In the genomic region with DNA sequence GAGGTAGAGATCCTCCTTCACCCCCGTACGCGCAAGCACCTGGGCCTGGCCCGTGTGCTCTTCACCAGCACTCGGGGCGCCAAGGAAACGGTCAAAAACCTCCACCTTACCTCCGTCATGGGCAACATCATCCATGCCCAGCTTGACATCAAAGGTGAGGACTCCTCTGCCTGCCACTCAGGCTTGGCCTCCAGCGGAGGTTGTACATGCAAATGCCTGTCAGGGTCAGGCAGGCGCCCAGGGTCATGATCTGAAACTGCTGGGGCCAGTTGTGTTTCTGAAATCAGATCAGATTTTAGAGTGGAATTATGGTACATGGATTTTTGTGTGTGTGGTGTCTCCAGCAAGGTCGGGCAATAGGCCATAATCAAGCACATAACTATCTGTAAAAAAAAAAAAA, we compare ENCODE assay signal across 2 cellular contexts.
TF ChIP-seq lines count a peak whose summit lies in the region.

No MANE protein-coding gene starts in this region.

TF ChIP-seq in H1, 55 proteins besides CTCF, POLR2A, EP300 and RAD21:
- TF ChIP-seq POLR2AphosphoS5 (IDR thresholded peaks at IDR 0.05; ENCODE audit: low read depth, low read length): no peak
- no peak for TF ChIP-seq TAF1 (IDR thresholded peaks at IDR 0.05; ENCODE audit: low read depth, low read length)
- TF ChIP-seq BACH1 (IDR thresholded peaks at IDR 0.05; ENCODE audit: low read length): no peak
- TF ChIP-seq TBP (IDR thresholded peaks at IDR 0.05; ENCODE audit: low read depth, low read length): no peak
- no peak for TF ChIP-seq TCF12 (IDR thresholded peaks at IDR 0.05; ENCODE audit: low read depth, low read length)

TF ChIP-seq in SK-N-SH, 30 proteins besides CTCF, POLR2A, EP300 and RAD21:
- TF ChIP-seq MXI1 (IDR thresholded peaks at IDR 0.05; ENCODE audit: low read depth, low read length): no peak
- no peak for TF ChIP-seq EZH2phosphoT487 (IDR thresholded peaks at IDR 0.05; ENCODE audit: borderline replicate concordance, low read depth)
- TF ChIP-seq JUND (IDR thresholded peaks at IDR 0.05): no peak
- TF ChIP-seq, protein P1, sequence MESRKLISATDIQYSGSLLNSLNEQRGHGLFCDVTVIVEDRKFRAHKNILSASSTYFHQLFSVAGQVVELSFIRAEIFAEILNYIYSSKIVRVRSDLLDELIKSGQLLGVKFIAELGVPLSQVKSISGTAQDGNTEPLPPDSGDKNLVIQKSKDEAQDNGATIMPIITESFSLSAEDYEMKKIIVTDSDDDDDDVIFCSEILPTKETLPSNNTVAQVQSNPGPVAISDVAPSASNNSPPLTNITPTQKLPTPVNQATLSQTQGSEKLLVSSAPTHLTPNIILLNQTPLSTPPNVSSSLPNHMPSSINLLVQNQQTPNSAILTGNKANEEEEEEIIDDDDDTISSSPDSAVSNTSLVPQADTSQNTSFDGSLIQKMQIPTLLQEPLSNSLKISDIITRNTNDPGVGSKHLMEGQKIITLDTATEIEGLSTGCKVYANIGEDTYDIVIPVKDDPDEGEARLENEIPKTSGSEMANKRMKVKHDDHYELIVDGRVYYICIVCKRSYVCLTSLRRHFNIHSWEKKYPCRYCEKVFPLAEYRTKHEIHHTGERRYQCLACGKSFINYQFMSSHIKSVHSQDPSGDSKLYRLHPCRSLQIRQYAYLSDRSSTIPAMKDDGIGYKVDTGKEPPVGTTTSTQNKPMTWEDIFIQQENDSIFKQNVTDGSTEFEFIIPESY (IDR thresholded peaks at IDR 0.05; ENCODE audit: borderline replicate concordance, low read depth): no peak
- TF ChIP-seq, protein P2, sequence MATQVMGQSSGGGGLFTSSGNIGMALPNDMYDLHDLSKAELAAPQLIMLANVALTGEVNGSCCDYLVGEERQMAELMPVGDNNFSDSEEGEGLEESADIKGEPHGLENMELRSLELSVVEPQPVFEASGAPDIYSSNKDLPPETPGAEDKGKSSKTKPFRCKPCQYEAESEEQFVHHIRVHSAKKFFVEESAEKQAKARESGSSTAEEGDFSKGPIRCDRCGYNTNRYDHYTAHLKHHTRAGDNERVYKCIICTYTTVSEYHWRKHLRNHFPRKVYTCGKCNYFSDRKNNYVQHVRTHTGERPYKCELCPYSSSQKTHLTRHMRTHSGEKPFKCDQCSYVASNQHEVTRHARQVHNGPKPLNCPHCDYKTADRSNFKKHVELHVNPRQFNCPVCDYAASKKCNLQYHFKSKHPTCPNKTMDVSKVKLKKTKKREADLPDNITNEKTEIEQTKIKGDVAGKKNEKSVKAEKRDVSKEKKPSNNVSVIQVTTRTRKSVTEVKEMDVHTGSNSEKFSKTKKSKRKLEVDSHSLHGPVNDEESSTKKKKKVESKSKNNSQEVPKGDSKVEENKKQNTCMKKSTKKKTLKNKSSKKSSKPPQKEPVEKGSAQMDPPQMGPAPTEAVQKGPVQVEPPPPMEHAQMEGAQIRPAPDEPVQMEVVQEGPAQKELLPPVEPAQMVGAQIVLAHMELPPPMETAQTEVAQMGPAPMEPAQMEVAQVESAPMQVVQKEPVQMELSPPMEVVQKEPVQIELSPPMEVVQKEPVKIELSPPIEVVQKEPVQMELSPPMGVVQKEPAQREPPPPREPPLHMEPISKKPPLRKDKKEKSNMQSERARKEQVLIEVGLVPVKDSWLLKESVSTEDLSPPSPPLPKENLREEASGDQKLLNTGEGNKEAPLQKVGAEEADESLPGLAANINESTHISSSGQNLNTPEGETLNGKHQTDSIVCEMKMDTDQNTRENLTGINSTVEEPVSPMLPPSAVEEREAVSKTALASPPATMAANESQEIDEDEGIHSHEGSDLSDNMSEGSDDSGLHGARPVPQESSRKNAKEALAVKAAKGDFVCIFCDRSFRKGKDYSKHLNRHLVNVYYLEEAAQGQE (IDR thresholded peaks at IDR 0.05; ENCODE audit: low read depth, low read length): no peak
- TF ChIP-seq USF1 (IDR thresholded peaks at IDR 0.05; ENCODE audit: borderline replicate concordance, low read depth): no peak
- TF ChIP-seq RFX5 (IDR thresholded peaks at IDR 0.05; ENCODE audit: low read length): no peak
TF ChIP-seq in SK-N-SH: peak in this region for 0.
